9 cellular contexts compared by ENCODE assay signal in the genomic region with DNA sequence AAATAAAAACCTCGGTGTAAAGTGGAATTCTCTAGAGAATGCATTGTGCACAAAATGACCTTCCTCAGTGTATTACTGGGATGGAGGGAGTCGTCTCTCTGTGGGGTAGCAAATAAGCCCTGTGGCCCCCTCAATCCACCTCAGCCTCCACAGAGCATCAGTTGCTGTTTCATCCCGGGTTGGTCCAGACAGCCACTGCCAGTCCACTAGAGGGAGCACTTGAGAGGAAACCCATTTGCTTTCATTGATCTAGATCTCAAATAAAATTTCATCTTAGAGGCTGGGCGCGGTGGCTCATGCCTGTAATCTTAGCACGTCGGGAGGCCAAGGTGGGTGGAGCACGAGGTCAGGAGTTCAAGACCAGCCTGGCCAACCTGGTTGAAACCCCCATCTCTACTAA.
DNase-seq lines count a peak whose midpoint lies in the region; ATAC-seq, FAIRE-seq and TF ChIP-seq lines count a peak whose summit lies in the region.
"Had no signal": no experiment of that assay in that cellular context is flagged by ENCODE, and none has a peak within 500 bp of the region (broad histone marks: within the 10 kb centered on the region; RNA-seq: fewer than 3 reads in every experiment).

No MANE protein-coding gene starts in this region.

- FAIRE-seq in H54 (lab: Jason Lieb, UNC), result no peak
- no peak for FAIRE-seq in GM12878 (lab: Jason Lieb, UNC)

- no peak overlapping the region for H3K4me2 ChIP-seq in GM12878 (ENCODE audit: control insufficient read depth, insufficient read depth)

- no peaks in the 10 kb centered on the region for H3K9me3 ChIP-seq in GM12878 (replicated peaks; ENCODE audit: control insufficient read depth, insufficient read depth, low read length)

- TF ChIP-seq POLR2A in H54 (IDR thresholded peaks at IDR 0.05; ENCODE audit: low read depth, low read length) (no peak), GM12878 (IDR thresholded peaks at IDR 0.05; ENCODE audit: low read depth, low read length) (no peak)

- H4K20me1 ChIP-seq in GM12878 (ENCODE audit: control insufficient read depth, insufficient read depth), result no peaks in the 10 kb centered on the region

- CTCF ChIA-PET in GM12878 (lab: Yijun Ruan, JAX), result interaction anchor here (0.7 to 3.4 kb wide), 5 partner anchors 16 to 901 kb away, joined by 3 to 16 read pairs (median 4); no protein-coding TSS in a partner anchor

- TF ChIP-seq CTCF in GM12878 (IDR thresholded peaks at IDR 0.05 in 2 of 3, conservative IDR thresholded peaks at IDR 0.05 in 1 of 3; ENCODE audit: control insufficient read depth in 2 of 3, extremely low read depth in 1 of 3, insufficient read depth in 1 of 3, low read depth in 3 of 3, low read length in 3 of 3), result peak; percentile 60 to 80 (median 64); a peak in 5 of 6 replicates

- peak; percentile 15 for DNase-seq in NOMO-1 treated with DMSO at 0.1 percent for 48 hours (lab: John Stamatoyannopoulos, UW; ENCODE audit: unreplicated experiment)
- no peak for DNase-seq in NOMO-1 treated with dmso at 0.1 percent for 144 hours (lab: John Stamatoyannopoulos, UW; ENCODE audit: unreplicated experiment)
- peak; percentile 8 for DNase-seq in H54 (ENCODE audit: insufficient read length, low spot score)
- peak; percentile 3 for DNase-seq in NCI-H2107 (lab: John Stamatoyannopoulos, UW)
- DNase-seq in GM12878 (ENCODE audit: low read depth, low spot score), result no peak
- peak in 1 of 2 donors; percentile 21 for DNase-seq in left colon
- DNase-seq: activated naive CD8-positive, alpha-beta T cell treated with anti-CD3 and anti-CD28 coated beads, Interleukin-2, amount 10 ng/mL, durations not matched to agents 7 days and 5 days had no signal

- 30% methylated on average over 8 of the region's 8 CpGs for WGBS in GM12878 (ENCODE audit: insufficient coverage, insufficient replicate concordance, low lambda C conversion rate, missing lambda C conversion rate)

- no peaks in the 10 kb centered on the region for H3K36me3 ChIP-seq in GM12878 (ENCODE audit: control insufficient read depth in 2 of 2, insufficient read depth in 2 of 2, low read length in 1 of 2)

- no peak overlapping the region for H3K9ac ChIP-seq in GM12878 (ENCODE audit: control insufficient read depth, insufficient read depth, low read length)

- peak; percentile 62 for TF ChIP-seq RAD21 in GM12878 (IDR thresholded peaks at IDR 0.05; ENCODE audit: insufficient read depth, low read depth, low read length)

- no peak overlapping the region for H3K4me3 ChIP-seq in GM12878

- no TSS peak for BruUV-seq in GM12878 (replicated peaks; lab: Mats Ljungman, UMichigan)

- no peaks in the 10 kb centered on the region for H3K4me1 ChIP-seq in GM12878 (ENCODE audit: control insufficient read depth, insufficient read depth, low read length)

- no peaks in the 10 kb centered on the region for H3K79me2 ChIP-seq in GM12878 (ENCODE audit: control insufficient read depth, insufficient read depth, low read length)

- no peaks in the 10 kb centered on the region for H3K27me3 ChIP-seq in GM12878 (replicated peaks in 1 of 2; ENCODE audit: control insufficient read depth in 2 of 2, insufficient read depth in 2 of 2, low read length in 1 of 2)

- SMC1A ChIA-PET in GM12878 (lab: Charles Lee; ENCODE audit: uncharacterized antibody, unreplicated experiment), result interaction anchor here (0.8 to 1.2 kb wide), 2 partner anchors 897 to 898 kb away, joined by 3 read pairs; no protein-coding TSS in a partner anchor

- H3K27ac ChIP-seq in GM12878 (ENCODE audit: control insufficient read depth, insufficient read depth), result no peak overlapping the region

- POLR2A ChIA-PET in GM12878 (lab: Charles Lee), result no interaction called here

- no peak overlapping the region for H2AFZ ChIP-seq in GM12878 (ENCODE audit: control insufficient read depth, low read depth, low read length)

- in situ Hi-C loops in GM12878 (cut with MboI), result loop anchor here (10.0 kb wide), 1 partner anchor 840 kb away; no protein-coding TSS in a partner anchor

- TF ChIP-seq EP300 in GM12878 (IDR thresholded peaks at IDR 0.05; ENCODE audit: borderline replicate concordance in 1 of 2, control insufficient read depth in 1 of 2, low read depth in 2 of 2, low read length in 2 of 2), result no peak

- RAD21 ChIA-PET in GM12878 (lab: Charles Lee; ENCODE audit: unreplicated experiment), result interaction anchor here (1.5 kb wide), 1 partner anchor 166 kb away, joined by 5 read pairs; no protein-coding TSS in a partner anchor

- intact Hi-C loops in GM12878 (cut with micrococcal nuclease; ENCODE audit: unreplicated experiment) (loop anchor here (1.0 to 10.0 kb wide), 3 partner anchors 839 to 1020 kb away; no protein-coding TSS in a partner anchor), left colon (cut with DNase I, micrococcal nuclease) (no loop called here)

- ATAC-seq in GM12878, result peak; percentile 81
- peak; percentile 44 for ATAC-seq in left colon
- ATAC-seq in GM19035 (IDR thresholded peaks at IDR 0.05; ENCODE audit: unreplicated experiment), result no peak
- ATAC-seq in HG03025 (IDR thresholded peaks at IDR 0.05; ENCODE audit: low FRiP score, unreplicated experiment), result no peak

TF ChIP-seq in GM12878, 131 proteins besides CTCF, POLR2A, EP300 and RAD21:
- TF ChIP-seq NR2C1 (IDR thresholded peaks at IDR 0.05), result no peak
- peak; percentile 63 for TF ChIP-seq SMC3 (IDR thresholded peaks at IDR 0.05; ENCODE audit: borderline replicate concordance, low read length)
- no peak for TF ChIP-seq FOS (IDR thresholded peaks at IDR 0.05; ENCODE audit: borderline replicate concordance, extremely low read depth, insufficient read length)
- no peak for TF ChIP-seq ZNF274 (IDR thresholded peaks at IDR 0.05; ENCODE audit: insufficient read depth, insufficient read length)
- no peak for TF ChIP-seq YBX1 (IDR thresholded peaks at IDR 0.05)
- TF ChIP-seq MYB (IDR thresholded peaks at IDR 0.05; ENCODE audit: borderline replicate concordance, low read depth, low read length), result no peak
- TF ChIP-seq IRF4 (IDR thresholded peaks at IDR 0.05; ENCODE audit: low read depth, low read length), result 0 out of 2 replicates have a peak, but pooled peaks have one; percentile 11
- TF ChIP-seq YY1 (IDR thresholded peaks at IDR 0.05; ENCODE audit: low read depth, low read length), result 0 out of 2 replicates have a peak, but pooled peaks have one; percentile 21

Comparison
In these comparisons a context has a peak if more than half of its experiments do, and no peak if none do; other contexts are left out.
1. DNase-seq: peak in NOMO-1 treated with DMSO at 0.1 percent for 48 hours (single experiment), H54 (single experiment) and NCI-H2107 (single experiment); none in NOMO-1 treated with dmso at 0.1 percent for 144 hours (single experiment) and GM12878 (single experiment).
2. ATAC-seq: peak in GM12878 (single experiment) and left colon (single experiment); none in GM19035 (single experiment) and HG03025 (single experiment).